In the genomic region with DNA sequence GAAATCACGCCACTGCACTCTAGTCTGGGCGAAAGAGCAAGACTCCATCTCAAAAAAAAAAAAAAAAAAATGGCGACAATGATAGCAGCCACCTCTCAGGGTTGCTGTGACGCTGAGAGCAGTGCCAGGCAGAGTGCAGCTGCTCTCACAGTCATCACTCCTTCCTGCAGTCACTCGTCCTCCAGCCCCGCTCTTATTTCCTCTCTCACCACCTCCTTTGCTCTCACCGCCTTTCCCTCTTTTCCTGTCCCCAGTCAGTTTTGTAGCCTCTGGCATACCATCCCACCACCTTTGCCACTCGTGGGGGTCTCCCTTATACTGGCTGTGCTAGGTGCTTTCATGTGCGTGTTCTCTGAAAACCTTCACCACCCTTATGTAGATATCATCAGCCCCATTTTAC, we compare ENCODE assay signal across 15 cellular contexts. TPM values are rescaled to one million over a fixed set of nuclear protein-coding genes. Genes with fewer than 3 reads are reported as not detected.
DNase-seq lines count a peak whose midpoint lies in the region; ATAC-seq and TF ChIP-seq lines count a peak whose summit lies in the region.
"Had no signal": no experiment of that assay in that cellular context is flagged by ENCODE, and none has a peak within 500 bp of the region (broad histone marks: within the 10 kb centered on the region; RNA-seq: fewer than 3 reads in every experiment).

No MANE protein-coding gene starts in this region.

- H3K27ac Mint-ChIP-seq in CD4-positive, alpha-beta memory T cell: peak overlapping the region in 6 of 7 donors; percentile 8 to 86 (median 28)
- peak overlapping the region; percentile 94 for H3K27ac Mint-ChIP-seq in WTC11
- peak overlapping the region; percentile 67 for H3K27ac Mint-ChIP-seq in mesothelial cell of epicardium

- POLR2A ChIA-PET in CD4-positive, alpha-beta memory T cell (lab: Charles Lee; ENCODE audit: partially characterized antibody): no interaction called here
- POLR2A ChIA-PET in WTC11 (lab: Charles Lee): no interaction called here

- TF ChIP-seq CTCF in WTC11 (IDR thresholded peaks at IDR 0.05) (no peak), mesothelial cell of epicardium (IDR thresholded peaks at IDR 0.05; ENCODE audit: unreplicated experiment) (no peak), transverse colon (IDR thresholded peaks at IDR 0.05) (no peak)

- no peak for TF ChIP-seq EP300 in transverse colon (IDR thresholded peaks at IDR 0.05; ENCODE audit: low read depth)

- H3K9ac ChIP-seq in BLaER1: peak overlapping the region; percentile 62

- peak overlapping the region; percentile 67 for H3K4me2 ChIP-seq in BLaER1

- H3K36me3 Mint-ChIP-seq in CD4-positive, alpha-beta memory T cell: peaks cover 43 to 74% of the 10 kb centered on the region in 2 donors
- H3K36me3 Mint-ChIP-seq in WTC11 (peaks cover 24% of the 10 kb centered on the region), mesothelial cell of epicardium (peaks cover 13% of the 10 kb centered on the region)

- WGBS in transverse colon (ENCODE audit: low coverage in 1 of 2), 2 donors: 86 to 87% methylated on average over 3 to 9 of the region's 9 CpGs

- H3K27me3 ChIP-seq in BLaER1 (no peaks in the 10 kb centered on the region), transverse colon (no peaks in the 10 kb centered on the region)
- no peaks in the 10 kb centered on the region for H3K27me3 ChIP-seq in CD4-positive, alpha-beta memory T cell (ENCODE audit: insufficient read depth, low read length)
- H3K27me3 ChIP-seq: brain microvascular endothelial cell, gastrocnemius medialis, right lobe of liver had no signal

- DNase-seq in CD4-positive, alpha-beta memory T cell: no peak
- peak; percentile 8 for DNase-seq in WTC11 (ENCODE audit: low spot score)
- DNase-seq in mesothelial cell of epicardium (ENCODE audit: low spot score in 2 of 2, unreplicated experiment in 2 of 2): no peak
- DNase-seq in dedifferentiated amniotic fluid mesenchymal stem cell (ENCODE audit: extremely low spot score): no peak
- DNase-seq in middle frontal gyrus (ENCODE audit: extremely low spot score, low spot score): no peak
- DNase-seq in transverse colon: no peak
- DNase-seq: brain microvascular endothelial cell; NCI-H1092 treated with DMSO at 0.1 percent for 48 hours; NCI-H2227 treated with DMSO at 0.1 percent for 48 hours; stimulated activated naive CD8-positive, alpha-beta T cell treated with anti-CD3 and anti-CD28 coated beads, Interleukin-15, Interleukin-2, amounts not matched to agents 100 U/mL and 50 U/mL, for 24 hours had no signal

- CTCF ChIA-PET in CD4-positive, alpha-beta memory T cell (lab: Charles Lee; ENCODE audit: partially characterized antibody): interaction anchor here (1.7 kb wide), 1 partner anchor 25 kb away, joined by 4 read pairs; no protein-coding TSS in a partner anchor
- CTCF ChIA-PET in WTC11 (lab: Charles Lee): interaction anchor here (1.2 to 1.8 kb wide), 3 partner anchors 25 to 237 kb away, joined by 3 to 4 read pairs (median 4); no protein-coding TSS in a partner anchor

- no peak for TF ChIP-seq POLR2A in transverse colon (IDR thresholded peaks at IDR 0.05)

- no peaks in the 10 kb centered on the region for H4K20me1 ChIP-seq in BLaER1

- no peaks in the 10 kb centered on the region for H3K9me3 Mint-ChIP-seq in CD4-positive, alpha-beta memory T cell
- no peaks in the 10 kb centered on the region for H3K9me3 Mint-ChIP-seq in WTC11
- no peaks in the 10 kb centered on the region for H3K9me3 Mint-ChIP-seq in mesothelial cell of epicardium
- H3K9me3 Mint-ChIP-seq: CD14-positive monocyte had no signal

- H3K36me3 ChIP-seq in BLaER1 (peaks cover 73% of the 10 kb centered on the region), transverse colon (no peaks in the 10 kb centered on the region)
- H3K36me3 ChIP-seq in CD4-positive, alpha-beta memory T cell (ENCODE audit: insufficient read depth, low read length): peaks cover 56% of the 10 kb centered on the region
- H3K36me3 ChIP-seq: brain microvascular endothelial cell had no signal

- peaks cover 0 to 10% (median 3%) of the 10 kb centered on the region in 4 donors for H3K4me1 Mint-ChIP-seq in CD4-positive, alpha-beta memory T cell
- H3K4me1 Mint-ChIP-seq in WTC11: peaks cover 21% of the 10 kb centered on the region
- H3K4me1 Mint-ChIP-seq in mesothelial cell of epicardium: peaks cover 37% of the 10 kb centered on the region

- ATAC-seq in WTC11 (no peak), HG03280 (IDR thresholded peaks at IDR 0.05; ENCODE audit: unreplicated experiment) (no peak)
- ATAC-seq: stimulated activated naive CD8-positive, alpha-beta T cell treated with anti-CD3 and anti-CD28 coated beads, Interleukin-15, Interleukin-2, amounts not matched to agents 100 U/mL and 50 U/mL, for 24 hours had no signal

- H3K27me3 Mint-ChIP-seq in CD4-positive, alpha-beta memory T cell: no peaks in the 10 kb centered on the region
- H3K27me3 Mint-ChIP-seq in WTC11 (ENCODE audit: low read depth) (no peaks in the 10 kb centered on the region), mesothelial cell of epicardium (ENCODE audit: low read depth) (no peaks in the 10 kb centered on the region)

- H3K27ac ChIP-seq in BLaER1: peak overlapping the region; percentile 72
- H3K27ac ChIP-seq in CD4-positive, alpha-beta memory T cell (ENCODE audit: low read depth, low read length): no peak overlapping the region
- H3K27ac ChIP-seq in transverse colon: no peak overlapping the region
- H3K27ac ChIP-seq: brain microvascular endothelial cell had no signal

- peaks cover 59% of the 10 kb centered on the region for H3K4me1 ChIP-seq in BLaER1
- H3K4me1 ChIP-seq in CD4-positive, alpha-beta memory T cell (ENCODE audit: insufficient read depth, low read length): no peaks in the 10 kb centered on the region
- H3K4me1 ChIP-seq in transverse colon: peaks cover 0 to 11% (median 0%) of the 10 kb centered on the region in 4 donors

- H3K9me3 ChIP-seq in BLaER1: no peaks in the 10 kb centered on the region
- H3K9me3 ChIP-seq in CD4-positive, alpha-beta memory T cell (ENCODE audit: control insufficient read depth in 1 of 2, low read length in 2 of 2): no peaks in the 10 kb centered on the region
- no peaks in the 10 kb centered on the region for H3K9me3 ChIP-seq in transverse colon
- H3K9me3 ChIP-seq: gastrocnemius medialis, right lobe of liver had no signal

- H3K4me3 ChIP-seq in BLaER1: no peak overlapping the region
- H3K4me3 ChIP-seq in CD4-positive, alpha-beta memory T cell (ENCODE audit: low read length in 2 of 2): no peak overlapping the region
- no peak overlapping the region for H3K4me3 ChIP-seq in transverse colon
- H3K4me3 ChIP-seq: gastrocnemius medialis, right lobe of liver had no signal

- no peak overlapping the region for H3K4me3 Mint-ChIP-seq in CD4-positive, alpha-beta memory T cell
- no peak overlapping the region; the same call in 1 of the 2 replicates for H3K4me3 Mint-ChIP-seq in WTC11
- H3K4me3 Mint-ChIP-seq in mesothelial cell of epicardium: no peak overlapping the region
- H3K4me3 Mint-ChIP-seq: CD14-positive monocyte had no signal

- in situ Hi-C loops in transverse colon (cut with MboI; ENCODE audit: low pct_ligation_motif_present in 1 of 4, low pct_unique_long_range_greater_than_20kb in 1 of 4, low sequenced_read_pairs in 3 of 4): no loop called here

- intact Hi-C loops in CD4-positive, alpha-beta memory T cell (cut with micrococcal nuclease): no loop called here
- intact Hi-C loops in transverse colon (cut with DNase I; ENCODE audit: low total_unique reads): no loop called here

TF ChIP-seq in WTC11, 78 proteins besides CTCF, POLR2A, EP300 and RAD21 (continues in another document):
- TF ChIP-seq, protein P1, sequence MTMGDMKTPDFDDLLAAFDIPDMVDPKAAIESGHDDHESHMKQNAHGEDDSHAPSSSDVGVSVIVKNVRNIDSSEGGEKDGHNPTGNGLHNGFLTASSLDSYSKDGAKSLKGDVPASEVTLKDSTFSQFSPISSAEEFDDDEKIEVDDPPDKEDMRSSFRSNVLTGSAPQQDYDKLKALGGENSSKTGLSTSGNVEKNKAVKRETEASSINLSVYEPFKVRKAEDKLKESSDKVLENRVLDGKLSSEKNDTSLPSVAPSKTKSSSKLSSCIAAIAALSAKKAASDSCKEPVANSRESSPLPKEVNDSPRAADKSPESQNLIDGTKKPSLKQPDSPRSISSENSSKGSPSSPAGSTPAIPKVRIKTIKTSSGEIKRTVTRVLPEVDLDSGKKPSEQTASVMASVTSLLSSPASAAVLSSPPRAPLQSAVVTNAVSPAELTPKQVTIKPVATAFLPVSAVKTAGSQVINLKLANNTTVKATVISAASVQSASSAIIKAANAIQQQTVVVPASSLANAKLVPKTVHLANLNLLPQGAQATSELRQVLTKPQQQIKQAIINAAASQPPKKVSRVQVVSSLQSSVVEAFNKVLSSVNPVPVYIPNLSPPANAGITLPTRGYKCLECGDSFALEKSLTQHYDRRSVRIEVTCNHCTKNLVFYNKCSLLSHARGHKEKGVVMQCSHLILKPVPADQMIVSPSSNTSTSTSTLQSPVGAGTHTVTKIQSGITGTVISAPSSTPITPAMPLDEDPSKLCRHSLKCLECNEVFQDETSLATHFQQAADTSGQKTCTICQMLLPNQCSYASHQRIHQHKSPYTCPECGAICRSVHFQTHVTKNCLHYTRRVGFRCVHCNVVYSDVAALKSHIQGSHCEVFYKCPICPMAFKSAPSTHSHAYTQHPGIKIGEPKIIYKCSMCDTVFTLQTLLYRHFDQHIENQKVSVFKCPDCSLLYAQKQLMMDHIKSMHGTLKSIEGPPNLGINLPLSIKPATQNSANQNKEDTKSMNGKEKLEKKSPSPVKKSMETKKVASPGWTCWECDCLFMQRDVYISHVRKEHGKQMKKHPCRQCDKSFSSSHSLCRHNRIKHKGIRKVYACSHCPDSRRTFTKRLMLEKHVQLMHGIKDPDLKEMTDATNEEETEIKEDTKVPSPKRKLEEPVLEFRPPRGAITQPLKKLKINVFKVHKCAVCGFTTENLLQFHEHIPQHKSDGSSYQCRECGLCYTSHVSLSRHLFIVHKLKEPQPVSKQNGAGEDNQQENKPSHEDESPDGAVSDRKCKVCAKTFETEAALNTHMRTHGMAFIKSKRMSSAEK (CRISPR knock-in tag; IDR thresholded peaks at IDR 0.05; ENCODE audit: borderline replicate concordance): no peak

RNA-seq across cellular contexts. Expression of a gene that starts 19.4 kb away (rescaled TPM):
- 1 to 10 TPM; 2.6 TPM for total RNA-seq in CD4-positive, alpha-beta memory T cell
- polyA plus RNA-seq in CD4-positive, alpha-beta memory T cell: 1 to 10 TPM; 4.6 to 5.9 TPM
- 12.8 to 17.3 TPM (median 14.3 TPM) in 3 replicates for total RNA-seq in WTC11 (2021)
- 15.6 to 17.4 TPM (median 16.4 TPM) in 3 replicates for total RNA-seq in mesothelial cell of epicardium
- 100 to 1,000 TPM in 3 of 4 donors, 10 to 100 TPM in 1; 26.1 to 206 (median 166) TPM for total RNA-seq in transverse colon

RNA-seq across cellular contexts. Expression of a gene that starts 32.2 kb away (rescaled TPM):
- 10 to 100 TPM; 20.2 to 21.2 TPM for total RNA-seq in CD4-positive, alpha-beta memory T cell
- 10 to 100 TPM; 40.3 to 48.0 TPM for polyA plus RNA-seq in CD4-positive, alpha-beta memory T cell
- 26.2 to 30.9 TPM (median 29.4 TPM) in 3 replicates for total RNA-seq in WTC11 (2021)
- 8.1 to 9.1 TPM (median 8.8 TPM) in 3 replicates for total RNA-seq in mesothelial cell of epicardium
- total RNA-seq in transverse colon: 10 to 100 TPM in 3 of 4 donors, under 1 TPM in 1; 0.40 to 13.7 (median 11.3) TPM

RNA-seq across cellular contexts. Expression of a gene that starts 53.2 kb away (rescaled TPM):
- total RNA-seq in CD4-positive, alpha-beta memory T cell: 10 to 100 TPM; 25.4 to 27.4 TPM
- polyA plus RNA-seq in CD4-positive, alpha-beta memory T cell: 10 to 100 TPM in 1 of 2 donors, 1 to 10 TPM in 1; 5.9 to 12.8 TPM
- total RNA-seq in WTC11 (2021) (5.4 to 5.9 TPM (median 5.6 TPM) in 3 replicates), mesothelial cell of epicardium (9.2 to 10.2 TPM (median 10.0 TPM) in 3 replicates), transverse colon (10 to 100 TPM in 3 of 4 donors, 1 to 10 TPM in 1; 5.8 to 38.9 (median 20.3) TPM)

Comparison
In these comparisons a context has a peak if more than half of its experiments do, and no peak if none do; other contexts are left out.
1. H3K27ac Mint-ChIP-seq: peak in every context shown above with its lines; median percentile 94 in WTC11; 67 in mesothelial cell of epicardium; 28 in CD4-positive, alpha-beta memory T cell.